In genomic region chr12:54363047-54363446, GRCh38 we compare ENCODE assay signal across 1 cellular context.
TF ChIP-seq lines count a peak whose summit lies in the region.

No MANE protein-coding gene starts in this region.

TF ChIP-seq in K562, 482 proteins besides CTCF, POLR2A, EP300 and RAD21:
- TF ChIP-seq USF1 (CRISPR knock-in tag; IDR thresholded peaks at IDR 0.05): 0 out of 2 replicates have a peak, but pooled peaks have one; percentile 7
- no peak for TF ChIP-seq ZNF407 (IDR thresholded peaks at IDR 0.05; ENCODE audit: low read depth)
